ENCODE assay signal across 26 cellular contexts in the genomic region with DNA sequence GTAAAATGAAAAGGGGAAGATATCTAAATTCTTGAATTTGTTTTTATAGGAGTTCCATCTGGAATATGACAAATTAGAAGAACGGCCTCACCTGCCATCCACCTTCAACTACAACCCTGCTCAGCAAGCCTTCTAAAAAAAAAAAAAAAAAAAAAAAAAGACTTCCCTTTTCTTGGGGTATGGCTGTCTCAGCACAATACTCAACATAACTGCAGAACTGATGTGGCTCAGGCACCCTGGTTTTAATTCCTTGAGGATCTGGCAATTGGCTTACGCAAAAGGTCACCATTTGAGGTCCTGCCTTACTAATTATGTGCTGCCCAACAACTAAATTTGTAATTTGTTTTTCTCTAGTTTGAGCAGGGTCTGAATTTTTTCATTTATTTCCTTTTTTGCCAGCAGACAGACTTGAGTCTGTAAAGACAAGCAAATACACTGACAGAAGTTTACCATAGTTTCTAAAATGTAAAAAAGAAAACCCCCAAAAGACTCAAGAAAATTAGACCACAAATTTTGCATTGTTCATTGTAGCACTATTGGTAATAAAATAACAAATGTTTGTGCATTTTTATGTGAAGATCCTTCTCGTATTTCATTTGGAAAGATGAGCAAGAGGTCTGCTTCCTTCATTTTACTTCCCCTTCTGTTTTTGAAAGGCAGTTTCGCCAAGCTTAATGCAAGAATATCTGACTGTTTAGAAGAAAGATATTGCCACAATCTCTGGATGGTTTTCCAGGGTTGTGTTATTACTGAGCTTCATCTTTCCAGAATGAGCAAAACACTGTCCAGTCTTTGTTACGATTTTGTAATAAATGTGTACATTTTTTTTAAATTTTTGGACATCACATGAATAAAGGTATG. TPM values are rescaled to one million over a fixed set of nuclear protein-coding genes. Genes with fewer than 3 reads are reported as not detected.
DNase-seq lines count a peak whose midpoint lies in the region; ATAC-seq and TF ChIP-seq lines count a peak whose summit lies in the region.
"Had no signal": no experiment of that assay in that cellular context is flagged by ENCODE, and none has a peak within 500 bp of the region (broad histone marks: within the 10 kb centered on the region; RNA-seq: fewer than 3 reads in every experiment).

No MANE protein-coding gene starts in this region.

- H3K79me2 ChIP-seq in mammary epithelial cell (ENCODE audit: insufficient read depth, low read length) = no peaks in the 10 kb centered on the region
- H3K79me2 ChIP-seq: hepatocyte had no signal

- no peak overlapping the region for H3K4me3 ChIP-seq in mammary epithelial cell (replicated peaks in 1 of 3; ENCODE audit: insufficient read depth in 1 of 3, low read depth in 2 of 3, low read length in 3 of 3)
- H3K4me3 ChIP-seq: hepatocyte, SK-N-MC, stomach, upper lobe of left lung had no signal

- no peaks in the 10 kb centered on the region for H3K4me1 Mint-ChIP-seq in nephron progenitor cell
- H3K4me1 Mint-ChIP-seq: activated CD4-positive, alpha-beta T cell treated with anti-CD3 and anti-CD28 coated beads, Interleukin-2, amount 10 ng/mL, durations not matched to agents 24 days and 14 days had no signal

- in situ Hi-C loops in mammary epithelial cell (cut with MboI; ENCODE audit: low sequenced_read_pairs in 2 of 2) = loop anchor here in 1 of 2 donors (25.0 kb wide), 2 partner anchors 208 to 467 kb away; no protein-coding TSS in a partner anchor

- peaks cover 14% of the 10 kb centered on the region for H3K36me3 ChIP-seq in mammary epithelial cell (ENCODE audit: insufficient read depth, low read length)

- H3K27ac Mint-ChIP-seq in nephron progenitor cell = no peak overlapping the region
- H3K27ac Mint-ChIP-seq: activated CD4-positive, alpha-beta T cell treated with anti-CD3 and anti-CD28 coated beads, Interleukin-2, amount 10 ng/mL, durations not matched to agents 24 days and 14 days; activated naive CD8-positive, alpha-beta T cell treated with anti-CD3 and anti-CD28 coated beads, Interleukin-2, amount 50 U/mL, for 24 hours; brain; natural killer cell treated with Interleukin-12 subunit alpha and Interleukin-12 subunit beta and Interleukin-15 and Interleukin-18, amount 100 ng/mL, for 72 hours had no signal

- TF ChIP-seq CTCF in mammary epithelial cell (conservative IDR thresholded peaks at IDR 0.05 in 1 of 2, IDR thresholded peaks at IDR 0.05 in 1 of 2; ENCODE audit: extremely low read depth in 1 of 2, insufficient read depth in 1 of 2, low read depth in 1 of 2, low read length in 2 of 2) (no peak), nephron progenitor cell (IDR thresholded peaks at IDR 0.05) (no peak)

- no peak overlapping the region for H2AFZ ChIP-seq in mammary epithelial cell (ENCODE audit: low read depth, low read length)
- H2AFZ ChIP-seq: hepatocyte had no signal

- DNase-seq in left ventricle myocardium superior = no peak
- DNase-seq in Right ventricle myocardium inferior (ENCODE audit: missing footprints) = no peak
- DNase-seq in NOMO-1 treated with dmso at 0.1 percent for 144 hours (lab: John Stamatoyannopoulos, UW; ENCODE audit: unreplicated experiment) = peak; percentile 16
- no peak for DNase-seq in mammary epithelial cell
- no peak for DNase-seq in nephron progenitor cell
- no peak for DNase-seq in NCI-H1436 treated with DMSO at 0.1 percent for 48 hours (lab: John Stamatoyannopoulos, UW)
- DNase-seq: activated CD4-positive, alpha-beta T cell treated with anti-CD3 and anti-CD28 coated beads, Interleukin-2, amount 10 ng/mL, durations not matched to agents 24 days and 14 days; activated naive CD8-positive, alpha-beta T cell treated with anti-CD3 and anti-CD28 coated beads, Interleukin-2, amount 50 U/mL, for 24 hours; cortex of kidney; DMS153; HCEC 1CT; kidney; mesenchymal stem cell; NCI-H526; small intestine; stimulated activated CD4-positive, alpha-beta T cell treated with anti-CD3 and anti-CD28 coated beads, Interleukin-4, amount 100 ng/mL, for 1 hour; stomach; upper lobe of left lung had no signal

- H3K4me3 Mint-ChIP-seq in nephron progenitor cell = no peak overlapping the region
- H3K4me3 Mint-ChIP-seq: activated CD4-positive, alpha-beta T cell treated with anti-CD3 and anti-CD28 coated beads, Interleukin-2, amount 10 ng/mL, durations not matched to agents 24 days and 14 days; activated naive CD8-positive, alpha-beta T cell treated with anti-CD3 and anti-CD28 coated beads, Interleukin-2, amount 50 U/mL, for 24 hours; brain; natural killer cell treated with Interleukin-12 subunit alpha and Interleukin-12 subunit beta and Interleukin-15 and Interleukin-18, amount 100 ng/mL, for 72 hours had no signal

- 98% methylated on average over 5 of the region's 5 CpGs for WGBS in mammary epithelial cell (ENCODE audit: low coverage, missing lambda C conversion rate)

- CTCF ChIA-PET in mammary epithelial cell (lab: Charles Lee; ENCODE audit: low non-redundant PET) = no interaction called here

- H3K27me3 ChIP-seq in mammary epithelial cell (ENCODE audit: insufficient read depth, low read length) = no peaks in the 10 kb centered on the region
- H3K27me3 ChIP-seq: hepatocyte, stomach, upper lobe of left lung had no signal

- dilution Hi-C loops in mammary epithelial cell (cut with HindIII; ENCODE audit: low sequenced_read_pairs) = no loop called here

- no peaks in the 10 kb centered on the region for H3K27me3 Mint-ChIP-seq in nephron progenitor cell (ENCODE audit: low read depth, poor library complexity)
- H3K27me3 Mint-ChIP-seq: activated CD4-positive, alpha-beta T cell treated with anti-CD3 and anti-CD28 coated beads, Interleukin-2, amount 10 ng/mL, durations not matched to agents 24 days and 14 days; activated naive CD8-positive, alpha-beta T cell treated with anti-CD3 and anti-CD28 coated beads, Interleukin-2, amount 50 U/mL, for 24 hours; brain; natural killer cell treated with Interleukin-12 subunit alpha and Interleukin-12 subunit beta and Interleukin-15 and Interleukin-18, amount 100 ng/mL, for 72 hours; progenitor cell of endocrine pancreas had no signal

- H4K20me1 ChIP-seq in mammary epithelial cell (ENCODE audit: insufficient read depth, low read length) = no peaks in the 10 kb centered on the region

- TSS peak; percentile 23 for BruUV-seq in mammary epithelial cell (replicated peaks; lab: Mats Ljungman, UMichigan)

- H3K9me3 Mint-ChIP-seq in nephron progenitor cell = no peaks in the 10 kb centered on the region
- H3K9me3 Mint-ChIP-seq: activated CD4-positive, alpha-beta T cell treated with anti-CD3 and anti-CD28 coated beads, Interleukin-2, amount 10 ng/mL, durations not matched to agents 24 days and 14 days; activated naive CD8-positive, alpha-beta T cell treated with anti-CD3 and anti-CD28 coated beads, Interleukin-2, amount 50 U/mL, for 24 hours; brain; natural killer cell treated with Interleukin-12 subunit alpha and Interleukin-12 subunit beta and Interleukin-15 and Interleukin-18, amount 100 ng/mL, for 72 hours had no signal

- H3K9me3 ChIP-seq in mammary epithelial cell (replicated peaks; ENCODE audit: insufficient read depth, low read length) = no peaks in the 10 kb centered on the region
- H3K9me3 ChIP-seq: stomach, upper lobe of left lung had no signal

- H3K9ac ChIP-seq in mammary epithelial cell (ENCODE audit: insufficient read depth, low read length) = no peak overlapping the region

- peak; percentile 30 for ATAC-seq in left ventricle myocardium superior
- ATAC-seq in Right ventricle myocardium inferior = no peak
- no peak for ATAC-seq in HG02623 (IDR thresholded peaks at IDR 0.05; ENCODE audit: unreplicated experiment)
- ATAC-seq in HG02885 (IDR thresholded peaks at IDR 0.05; ENCODE audit: poor library complexity, unreplicated experiment) = no peak
- ATAC-seq: activated naive CD8-positive, alpha-beta T cell treated with anti-CD3 and anti-CD28 coated beads, Interleukin-2, amount 50 U/mL, for 24 hours; natural killer cell treated with Interleukin-12 subunit alpha and Interleukin-12 subunit beta and Interleukin-15 and Interleukin-18, amount 100 ng/mL, for 72 hours had no signal

- H3K4me1 ChIP-seq in mammary epithelial cell (ENCODE audit: insufficient read depth, low read length) = no peaks in the 10 kb centered on the region
- H3K4me1 ChIP-seq: stomach, upper lobe of left lung had no signal

- intact Hi-C loops in left ventricle myocardium superior (cut with micrococcal nuclease) (no loop called here), Right ventricle myocardium inferior (cut with DNase I) (no loop called here), mammary epithelial cell (cut with micrococcal nuclease) (no loop called here)

- H3K36me3 Mint-ChIP-seq in nephron progenitor cell (ENCODE audit: low read depth) = peaks cover 21% of the 10 kb centered on the region
- H3K36me3 Mint-ChIP-seq: natural killer cell treated with Interleukin-12 subunit alpha and Interleukin-12 subunit beta and Interleukin-15 and Interleukin-18, amount 100 ng/mL, for 72 hours had no signal

- H3K4me2 ChIP-seq in mammary epithelial cell (ENCODE audit: insufficient read depth, low read depth, low read length) = no peak overlapping the region
- H3K4me2 ChIP-seq: hepatocyte had no signal

- no peak overlapping the region for H3K27ac ChIP-seq in mammary epithelial cell (ENCODE audit: insufficient read depth, low read depth, low read length)
- H3K27ac ChIP-seq: C4-2B, hepatocyte, SK-N-MC, stomach had no signal

RNA-seq across cellular contexts. Expression of gene KCNMB4, which starts 12.1 kb away (rescaled TPM):
- 1.9 TPM for total RNA-seq in left ventricle myocardium superior
- 1.6 TPM for total RNA-seq in Right ventricle myocardium inferior
- 1 to 10 TPM in 1 of 2 donors, under 1 TPM in 1; 0.28 to 1.0 TPM for total RNA-seq in mammary epithelial cell
- polyA plus RNA-seq in mammary epithelial cell = 0.83 TPM
- polyA minus RNA-seq in mammary epithelial cell = 0.98 TPM
